ENCODE assay signal across 1 cellular context in genomic region chr16:88491560-88492310, GRCh38.
TF ChIP-seq lines count a peak whose summit lies in the region.

No MANE protein-coding gene starts in this region.

TF ChIP-seq in liver, 16 proteins besides CTCF, POLR2A, EP300 and RAD21 (continued from another document):
- TF ChIP-seq REST (IDR thresholded peaks at IDR 0.05) (peak; percentile 38), NR2F2 (IDR thresholded peaks at IDR 0.05) (peak; percentile 42), TAF1 (conservative IDR thresholded peaks at IDR 0.05) (no peak), HNF4G (IDR thresholded peaks at IDR 0.05) (peak; percentile 39), ZBTB33 (IDR thresholded peaks at IDR 0.05) (no peak), SP1 (IDR thresholded peaks at IDR 0.05) (peak; percentile 77), GABPA (IDR thresholded peaks at IDR 0.05 in 1 of 2, conservative IDR thresholded peaks at IDR 0.05 in 1 of 2) (no peak), RXRA (IDR thresholded peaks at IDR 0.05) (peak; percentile 100), FOXA2 (IDR thresholded peaks at IDR 0.05) (peak; percentile 23), JUND (IDR thresholded peaks at IDR 0.05) (peak in 1 of 2 donors; percentile 16)
